1 cellular context compared by ENCODE assay signal in genomic region chr6:17703256-17703694, GRCh38.
A peak's percentile ranks its signal among the peaks of the same experiment; 100 is the strongest.
TF ChIP-seq lines count a peak whose summit lies in the region.

No MANE protein-coding gene starts in this region.

TF ChIP-seq in K562, 482 proteins besides CTCF, POLR2A, EP300 and RAD21 (continued from another document and continues in another):
- TF ChIP-seq, protein P1, sequence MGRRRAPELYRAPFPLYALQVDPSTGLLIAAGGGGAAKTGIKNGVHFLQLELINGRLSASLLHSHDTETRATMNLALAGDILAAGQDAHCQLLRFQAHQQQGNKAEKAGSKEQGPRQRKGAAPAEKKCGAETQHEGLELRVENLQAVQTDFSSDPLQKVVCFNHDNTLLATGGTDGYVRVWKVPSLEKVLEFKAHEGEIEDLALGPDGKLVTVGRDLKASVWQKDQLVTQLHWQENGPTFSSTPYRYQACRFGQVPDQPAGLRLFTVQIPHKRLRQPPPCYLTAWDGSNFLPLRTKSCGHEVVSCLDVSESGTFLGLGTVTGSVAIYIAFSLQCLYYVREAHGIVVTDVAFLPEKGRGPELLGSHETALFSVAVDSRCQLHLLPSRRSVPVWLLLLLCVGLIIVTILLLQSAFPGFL (CRISPR knock-in tag; IDR thresholded peaks at IDR 0.05), result no peak
- TF ChIP-seq MAFK (IDR thresholded peaks at IDR 0.05; ENCODE audit: low read length) (peak; percentile 99), GATAD2B (IDR thresholded peaks at IDR 0.05; ENCODE audit: borderline replicate concordance) (peak; percentile 12; the same call in 1 of the 2 replicates), SMC3 (conservative IDR thresholded peaks at IDR 0.05; ENCODE audit: insufficient read depth, low read depth, low read length) (no peak), SIN3A (IDR thresholded peaks at IDR 0.05; ENCODE audit: borderline replicate concordance in 2 of 2, control insufficient read depth in 1 of 2, low read depth in 2 of 2, low read length in 2 of 2) (peak; percentile 17 to 66; a peak in 1 of 4 replicates), ATF7 (IDR thresholded peaks at IDR 0.05) (peak; percentile 58; the same call in 1 of the 2 replicates), ATF6 (CRISPR knock-in tag; IDR thresholded peaks at IDR 0.05) (peak; percentile 48; the same call in 1 of the 2 replicates), ZNF316 (IDR thresholded peaks at IDR 0.05) (peak; percentile 100), CEBPB (tag; IDR thresholded peaks at IDR 0.05) (peak; percentile 96), NFIC (IDR thresholded peaks at IDR 0.05) (0 out of 2 replicates have a peak, but pooled peaks have one; percentile 5), ZNF318 (IDR thresholded peaks at IDR 0.05; ENCODE audit: borderline replicate concordance in 1 of 2, low read depth in 1 of 2) (peak in 1 of 2 experiments; percentile 65; a peak in 1 of 4 replicates), ZNF197 (CRISPR knock-in tag; IDR thresholded peaks at IDR 0.05; ENCODE audit: low read depth) (no peak), KAT8 (IDR thresholded peaks at IDR 0.05; ENCODE audit: low read depth) (no peak), UBTF (IDR thresholded peaks at IDR 0.05; ENCODE audit: borderline replicate concordance in 1 of 2, low read depth in 2 of 2, low read length in 2 of 2) (no peak), PCBP2 (IDR thresholded peaks at IDR 0.05; ENCODE audit: low read depth, low read length, poor library complexity, severe bottlenecking) (no peak), TBP (optimal IDR thresholded peaks at IDR 0.05; ENCODE audit: low read depth, low read length) (no peak), MBD2 (IDR thresholded peaks at IDR 0.05; ENCODE audit: borderline replicate concordance, low read depth) (no peak), ETS2 (tag; IDR thresholded peaks at IDR 0.05; ENCODE audit: borderline replicate concordance, poor library complexity, severe bottlenecking) (no peak), E2F8 (IDR thresholded peaks at IDR 0.05; ENCODE audit: low read depth, partially characterized antibody) (no peak), GMEB1 (CRISPR knock-in tag; IDR thresholded peaks at IDR 0.05) (no peak), TCF7L2 (IDR thresholded peaks at IDR 0.05; ENCODE audit: low read depth, low read length) (no peak), BACH1 (tag; IDR thresholded peaks at IDR 0.05) (peak; percentile 99), ARID1B (IDR thresholded peaks at IDR 0.05) (peak; percentile 78), TFAM (CRISPR knock-in tag; conservative IDR thresholded peaks at IDR 0.05) (no peak), SMARCE1 (IDR thresholded peaks at IDR 0.05) (peak; percentile 84), MAZ (CRISPR knock-in tag; conservative IDR thresholded peaks at IDR 0.05 in 1 of 2, IDR thresholded peaks at IDR 0.05 in 1 of 2) (0 out of 4 replicates have a peak, but pooled peaks of 1 of the 2 experiments have one; percentile 19), ZNF253 (CRISPR knock-in tag; conservative IDR thresholded peaks at IDR 0.05) (no peak), NR2C2 (CRISPR knock-in tag; IDR thresholded peaks at IDR 0.05) (no peak), NR2C2 (tag; IDR thresholded peaks at IDR 0.05) (0 out of 2 replicates have a peak, but pooled peaks have one; percentile 52), ZZZ3 (IDR thresholded peaks at IDR 0.05) (no peak), POLR2H (tag; IDR thresholded peaks at IDR 0.05; ENCODE audit: low read depth) (peak; percentile 64; the same call in 1 of the 2 replicates), FOXK2 (conservative IDR thresholded peaks at IDR 0.05 in 1 of 2, IDR thresholded peaks at IDR 0.05 in 1 of 2; ENCODE audit: low read depth in 2 of 2) (peak; percentile 82 to 84), EWSR1 (IDR thresholded peaks at IDR 0.05; ENCODE audit: borderline replicate concordance, low read depth, partially characterized antibody) (no peak)
- TF ChIP-seq, protein P2, sequence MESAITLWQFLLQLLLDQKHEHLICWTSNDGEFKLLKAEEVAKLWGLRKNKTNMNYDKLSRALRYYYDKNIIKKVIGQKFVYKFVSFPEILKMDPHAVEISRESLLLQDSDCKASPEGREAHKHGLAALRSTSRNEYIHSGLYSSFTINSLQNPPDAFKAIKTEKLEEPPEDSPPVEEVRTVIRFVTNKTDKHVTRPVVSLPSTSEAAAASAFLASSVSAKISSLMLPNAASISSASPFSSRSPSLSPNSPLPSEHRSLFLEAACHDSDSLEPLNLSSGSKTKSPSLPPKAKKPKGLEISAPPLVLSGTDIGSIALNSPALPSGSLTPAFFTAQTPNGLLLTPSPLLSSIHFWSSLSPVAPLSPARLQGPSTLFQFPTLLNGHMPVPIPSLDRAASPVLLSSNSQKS (CRISPR knock-in tag; IDR thresholded peaks at IDR 0.05), result no peak
